In the genomic region with DNA sequence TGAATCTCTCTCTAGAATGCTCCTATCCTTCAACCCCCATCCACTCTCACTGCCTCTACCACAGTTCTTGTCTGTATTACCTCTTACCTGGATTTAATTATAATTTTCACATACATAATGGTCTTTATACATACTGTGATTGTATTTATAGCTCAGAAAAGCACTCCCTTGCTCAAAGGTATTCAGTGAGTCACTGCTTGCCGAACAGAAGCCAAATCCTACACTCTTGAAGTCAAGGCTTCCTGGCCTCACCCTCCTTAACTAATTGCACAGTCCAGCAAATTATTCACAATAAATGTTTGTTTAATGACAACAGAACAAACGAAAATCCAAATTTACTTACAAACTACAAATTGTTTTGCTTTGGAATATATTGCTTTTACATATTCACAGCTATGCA, we compare ENCODE assay signal across 3 cellular contexts.
A peak's percentile ranks its signal among the peaks of the same experiment; 100 is the strongest.
TF ChIP-seq lines count a peak whose summit lies in the region.

No MANE protein-coding gene starts in this region.

TF ChIP-seq in IMR-90, 13 proteins besides CTCF, POLR2A, EP300 and RAD21:
- no peak for TF ChIP-seq CHD1 (IDR thresholded peaks at IDR 0.05; ENCODE audit: low read depth, low read length)
- TF ChIP-seq CEBPB (IDR thresholded peaks at IDR 0.05; ENCODE audit: low read depth, low read length): no peak
- no peak for TF ChIP-seq SMC3 (IDR thresholded peaks at IDR 0.05; ENCODE audit: low read depth, low read length)
- TF ChIP-seq MXI1 (IDR thresholded peaks at IDR 0.05; ENCODE audit: borderline replicate concordance, low read depth, low read length): no peak
- no peak for TF ChIP-seq BHLHE40 (IDR thresholded peaks at IDR 0.05; ENCODE audit: low read depth, low read length)
- no peak for TF ChIP-seq MAZ (IDR thresholded peaks at IDR 0.05; ENCODE audit: borderline replicate concordance, low read depth, low read length)
- TF ChIP-seq, protein P1, sequence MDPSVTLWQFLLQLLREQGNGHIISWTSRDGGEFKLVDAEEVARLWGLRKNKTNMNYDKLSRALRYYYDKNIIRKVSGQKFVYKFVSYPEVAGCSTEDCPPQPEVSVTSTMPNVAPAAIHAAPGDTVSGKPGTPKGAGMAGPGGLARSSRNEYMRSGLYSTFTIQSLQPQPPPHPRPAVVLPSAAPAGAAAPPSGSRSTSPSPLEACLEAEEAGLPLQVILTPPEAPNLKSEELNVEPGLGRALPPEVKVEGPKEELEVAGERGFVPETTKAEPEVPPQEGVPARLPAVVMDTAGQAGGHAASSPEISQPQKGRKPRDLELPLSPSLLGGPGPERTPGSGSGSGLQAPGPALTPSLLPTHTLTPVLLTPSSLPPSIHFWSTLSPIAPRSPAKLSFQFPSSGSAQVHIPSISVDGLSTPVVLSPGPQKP (IDR thresholded peaks at IDR 0.05; ENCODE audit: borderline replicate concordance, low read depth, low read length): no peak

TF ChIP-seq in SK-N-SH, 30 proteins besides CTCF, POLR2A, EP300 and RAD21:
- TF ChIP-seq, protein P2, sequence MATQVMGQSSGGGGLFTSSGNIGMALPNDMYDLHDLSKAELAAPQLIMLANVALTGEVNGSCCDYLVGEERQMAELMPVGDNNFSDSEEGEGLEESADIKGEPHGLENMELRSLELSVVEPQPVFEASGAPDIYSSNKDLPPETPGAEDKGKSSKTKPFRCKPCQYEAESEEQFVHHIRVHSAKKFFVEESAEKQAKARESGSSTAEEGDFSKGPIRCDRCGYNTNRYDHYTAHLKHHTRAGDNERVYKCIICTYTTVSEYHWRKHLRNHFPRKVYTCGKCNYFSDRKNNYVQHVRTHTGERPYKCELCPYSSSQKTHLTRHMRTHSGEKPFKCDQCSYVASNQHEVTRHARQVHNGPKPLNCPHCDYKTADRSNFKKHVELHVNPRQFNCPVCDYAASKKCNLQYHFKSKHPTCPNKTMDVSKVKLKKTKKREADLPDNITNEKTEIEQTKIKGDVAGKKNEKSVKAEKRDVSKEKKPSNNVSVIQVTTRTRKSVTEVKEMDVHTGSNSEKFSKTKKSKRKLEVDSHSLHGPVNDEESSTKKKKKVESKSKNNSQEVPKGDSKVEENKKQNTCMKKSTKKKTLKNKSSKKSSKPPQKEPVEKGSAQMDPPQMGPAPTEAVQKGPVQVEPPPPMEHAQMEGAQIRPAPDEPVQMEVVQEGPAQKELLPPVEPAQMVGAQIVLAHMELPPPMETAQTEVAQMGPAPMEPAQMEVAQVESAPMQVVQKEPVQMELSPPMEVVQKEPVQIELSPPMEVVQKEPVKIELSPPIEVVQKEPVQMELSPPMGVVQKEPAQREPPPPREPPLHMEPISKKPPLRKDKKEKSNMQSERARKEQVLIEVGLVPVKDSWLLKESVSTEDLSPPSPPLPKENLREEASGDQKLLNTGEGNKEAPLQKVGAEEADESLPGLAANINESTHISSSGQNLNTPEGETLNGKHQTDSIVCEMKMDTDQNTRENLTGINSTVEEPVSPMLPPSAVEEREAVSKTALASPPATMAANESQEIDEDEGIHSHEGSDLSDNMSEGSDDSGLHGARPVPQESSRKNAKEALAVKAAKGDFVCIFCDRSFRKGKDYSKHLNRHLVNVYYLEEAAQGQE (IDR thresholded peaks at IDR 0.05; ENCODE audit: low read depth, low read length): no peak
- peak; percentile 25; the same call in 1 of the 2 replicates for TF ChIP-seq FOSL2 (IDR thresholded peaks at IDR 0.05; ENCODE audit: borderline replicate concordance, low read depth)
TF ChIP-seq in SK-N-SH: peak in this region for 1.

TF ChIP-seq in endothelial cell of umbilical vein, 7 proteins besides CTCF, POLR2A, EP300 and RAD21:
- TF ChIP-seq EZH2 (IDR thresholded peaks at IDR 0.05; ENCODE audit: borderline replicate concordance, low read depth, low read length, severe bottlenecking): no peak
- TF ChIP-seq POLR2AphosphoS5 (IDR thresholded peaks at IDR 0.05; ENCODE audit: insufficient read depth, low read depth, low read length): no peak
- TF ChIP-seq, protein P3, sequence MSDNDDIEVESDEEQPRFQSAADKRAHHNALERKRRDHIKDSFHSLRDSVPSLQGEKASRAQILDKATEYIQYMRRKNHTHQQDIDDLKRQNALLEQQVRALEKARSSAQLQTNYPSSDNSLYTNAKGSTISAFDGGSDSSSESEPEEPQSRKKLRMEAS (IDR thresholded peaks at IDR 0.05; ENCODE audit: insufficient read depth, insufficient read length): no peak
- no peak for TF ChIP-seq GATA2 (IDR thresholded peaks at IDR 0.05; ENCODE audit: insufficient read depth, insufficient read length, low read depth, low read length)
- TF ChIP-seq JUN (IDR thresholded peaks at IDR 0.05; ENCODE audit: borderline replicate concordance, insufficient read depth, insufficient read length, low read depth): no peak
- TF ChIP-seq FOS (IDR thresholded peaks at IDR 0.05; ENCODE audit: borderline replicate concordance, insufficient read depth, low read length): no peak
- no peak for TF ChIP-seq MYC (IDR thresholded peaks at IDR 0.05; ENCODE audit: low read depth, low read length)
